In genomic region chrX:35726176-35726575, GRCh38 we compare ENCODE assay signal across 1 cellular context.
TF ChIP-seq lines count a peak whose summit lies in the region.

No MANE protein-coding gene starts in this region.

TF ChIP-seq in H1, 55 proteins besides CTCF, POLR2A, EP300 and RAD21 (continued from another document):
- no peak for TF ChIP-seq HDAC2 (IDR thresholded peaks at IDR 0.05; ENCODE audit: borderline replicate concordance in 1 of 2, low read depth in 2 of 2, low read length in 2 of 2)
- TF ChIP-seq ATF2 (IDR thresholded peaks at IDR 0.05; ENCODE audit: low read length), result no peak
- no peak for TF ChIP-seq SIRT6 (IDR thresholded peaks at IDR 0.05; ENCODE audit: low read length)
- TF ChIP-seq SAP30 (IDR thresholded peaks at IDR 0.05; ENCODE audit: insufficient read depth, insufficient replicate concordance, low read length), result no peak
- TF ChIP-seq CEBPB (IDR thresholded peaks at IDR 0.05; ENCODE audit: low read depth, low read length), result no peak
- TF ChIP-seq MAFK (IDR thresholded peaks at IDR 0.05; ENCODE audit: low read depth, low read length), result no peak
- no peak for TF ChIP-seq BACH1 (IDR thresholded peaks at IDR 0.05; ENCODE audit: low read length)
- TF ChIP-seq TEAD4 (IDR thresholded peaks at IDR 0.05; ENCODE audit: low read depth, low read length), result no peak
- no peak for TF ChIP-seq CTBP2 (IDR thresholded peaks at IDR 0.05; ENCODE audit: borderline replicate concordance, insufficient read depth, insufficient read length, low read length)
- TF ChIP-seq ATF3 (IDR thresholded peaks at IDR 0.05; ENCODE audit: insufficient read depth, low read depth, low read length), result no peak
- TF ChIP-seq EZH2 (IDR thresholded peaks at IDR 0.05; ENCODE audit: low read depth, low read length, severe bottlenecking), result no peak
- no peak for TF ChIP-seq SP4 (IDR thresholded peaks at IDR 0.05; ENCODE audit: low read length)
